Comparison of ENCODE assay signal across 1 cellular context in genomic region chr2:136212426-136213378, GRCh38.
TF ChIP-seq lines count a peak whose summit lies in the region.

No MANE protein-coding gene starts in this region.

TF ChIP-seq in GM12878, 131 proteins besides CTCF, POLR2A, EP300 and RAD21 (continued from another document):
- no peak for TF ChIP-seq CEBPZ (IDR thresholded peaks at IDR 0.05; ENCODE audit: low read depth, low read length)
- no peak for TF ChIP-seq ZNF24 (IDR thresholded peaks at IDR 0.05)
- TF ChIP-seq PML (IDR thresholded peaks at IDR 0.05; ENCODE audit: low read length) = no peak
- TF ChIP-seq NR2C1 (IDR thresholded peaks at IDR 0.05) = no peak
- TF ChIP-seq MLLT1 (IDR thresholded peaks at IDR 0.05) = peak; percentile 64; the same call in 1 of the 2 replicates
- peak; percentile 80 for TF ChIP-seq JUNB (IDR thresholded peaks at IDR 0.05)
- TF ChIP-seq DPF2 (IDR thresholded peaks at IDR 0.05) = peak; percentile 71; the same call in 1 of the 2 replicates
